ENCODE assay signal across 1 cellular context in the genomic region with DNA sequence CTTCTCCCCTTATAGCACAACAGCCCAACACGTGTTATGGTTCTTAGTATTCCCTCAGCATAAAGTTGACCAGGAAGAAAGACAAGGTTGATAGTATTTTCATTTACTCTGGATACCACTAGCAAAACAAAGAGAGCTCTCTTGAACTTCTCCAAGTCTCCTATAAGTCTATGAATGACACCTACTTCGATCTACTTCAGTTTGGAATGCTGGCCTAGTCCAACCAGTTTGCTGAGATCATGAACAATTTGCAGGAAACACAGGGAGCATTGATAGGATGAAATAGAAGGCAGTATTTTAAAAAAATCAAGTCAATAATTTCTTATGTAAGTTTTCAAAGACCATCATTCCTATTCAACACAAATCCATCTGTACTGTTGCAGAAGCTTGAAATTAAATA.
TF ChIP-seq lines count a peak whose summit lies in the region.

No MANE protein-coding gene starts in this region.

TF ChIP-seq in IMR-90, 13 proteins besides CTCF, POLR2A, EP300 and RAD21:
- no peak for TF ChIP-seq CHD1 (IDR thresholded peaks at IDR 0.05; ENCODE audit: low read depth, low read length)
- TF ChIP-seq MXI1 (IDR thresholded peaks at IDR 0.05; ENCODE audit: borderline replicate concordance, low read depth, low read length), result no peak
- TF ChIP-seq MAFK (IDR thresholded peaks at IDR 0.05; ENCODE audit: low read depth, low read length), result no peak
- TF ChIP-seq FOS (IDR thresholded peaks at IDR 0.05; ENCODE audit: low read depth, low read length), result no peak
- TF ChIP-seq BHLHE40 (IDR thresholded peaks at IDR 0.05; ENCODE audit: low read depth, low read length), result no peak
- no peak for TF ChIP-seq RCOR1 (IDR thresholded peaks at IDR 0.05; ENCODE audit: insufficient replicate concordance, low read length)
